In genomic region chr1:6496360-6496704, GRCh38 we compare ENCODE assay signal across 1 cellular context.
TF ChIP-seq lines count a peak whose summit lies in the region.

No MANE protein-coding gene starts in this region.

TF ChIP-seq in H1, 55 proteins besides CTCF, POLR2A, EP300 and RAD21:
- TF ChIP-seq CREB1 (IDR thresholded peaks at IDR 0.05), result no peak
- no peak for TF ChIP-seq EGR1 (IDR thresholded peaks at IDR 0.05; ENCODE audit: borderline replicate concordance, low read depth, low read length)
- TF ChIP-seq KDM1A (IDR thresholded peaks at IDR 0.05; ENCODE audit: borderline replicate concordance, low read length), result no peak
- no peak for TF ChIP-seq CHD2 (IDR thresholded peaks at IDR 0.05; ENCODE audit: low read length)
- no peak for TF ChIP-seq TCF12 (IDR thresholded peaks at IDR 0.05; ENCODE audit: low read depth, low read length)
